Comparison of ENCODE assay signal across 8 cellular contexts in genomic region chr1:64136749-64137568, GRCh38.
DNase-seq lines count a peak whose midpoint lies in the region; ATAC-seq, FAIRE-seq and TF ChIP-seq lines count a peak whose summit lies in the region.

No MANE protein-coding gene starts in this region.

- CTCF ChIA-PET in activated CD4-positive, alpha-beta T cell treated with anti-CD3 and anti-CD28 coated beads for 36 hours (lab: Charles Lee) = interaction anchor here (0.5 to 3.1 kb wide), 36 partner anchors 9 to 527 kb away, joined by 3 to 24 read pairs (median 4); no protein-coding TSS in a partner anchor

- in situ Hi-C loops in GM13976 (cut with MboI; ENCODE audit: low sequenced_read_pairs, unreplicated experiment) = loop anchor here (25.0 kb wide), 1 partner anchor 525 kb away; no protein-coding TSS in a partner anchor

- no peak overlapping the region for H3K4me3 Mint-ChIP-seq in activated CD4-positive, alpha-beta T cell treated with anti-CD3 and anti-CD28 coated beads for 36 hours

- no peak for TF ChIP-seq POLR2A in right lobe of liver (IDR thresholded peaks at IDR 0.05)

- no peaks in the 10 kb centered on the region for H3K9me3 Mint-ChIP-seq in activated CD4-positive, alpha-beta T cell treated with anti-CD3 and anti-CD28 coated beads for 36 hours (ENCODE audit: low read depth)

- no peak overlapping the region for H3K9ac ChIP-seq in colonic mucosa (ENCODE audit: low read depth in 2 of 2, low read length in 2 of 2)

- ATAC-seq in HG03135 (IDR thresholded peaks at IDR 0.05; ENCODE audit: unreplicated experiment) = peak; percentile 80
- peak; percentile 75 for ATAC-seq in activated CD4-positive, alpha-beta T cell treated with anti-CD3 and anti-CD28 coated beads for 36 hours
- peak; percentile 89 to 96 (median 93) for ATAC-seq in right lobe of liver

- TF ChIP-seq CTCF in GM13976 (IDR thresholded peaks at IDR 0.05; ENCODE audit: borderline replicate concordance, control extremely low read depth, extremely low read depth, insufficient read depth, missing control alignments) (peak; percentile 73), colonic mucosa (IDR thresholded peaks at IDR 0.05) (peak; percentile 88), right lobe of liver (IDR thresholded peaks at IDR 0.05) (peak; percentile 81 to 93 (median 90))

- peak; percentile 21 for FAIRE-seq in A204.1 (lab: Jason Lieb, UNC)

- no peak overlapping the region for H3K27ac Mint-ChIP-seq in activated CD4-positive, alpha-beta T cell treated with anti-CD3 and anti-CD28 coated beads for 36 hours

- DNase-seq in GM13976 (ENCODE audit: low spot score) = peak; percentile 43
- DNase-seq in NCI-H226 = peak; percentile 71
- DNase-seq in activated CD4-positive, alpha-beta T cell treated with anti-CD3 and anti-CD28 coated beads for 36 hours = peak; percentile 82
- peak; percentile 87 for DNase-seq in colonic mucosa
- peak; percentile 41 to 66 (median 57) for DNase-seq in right lobe of liver
- peak; percentile 22 to 56 (median 27) for DNase-seq in stimulated activated CD4-positive, alpha-beta T cell treated with anti-CD3 and anti-CD28 coated beads, TNF-alpha, amount 100 ng/mL, for 1 hour (ENCODE audit: low read depth in 3 of 3, low spot score in 1 of 3)

- H3K27me3 ChIP-seq in colonic mucosa (no peaks in the 10 kb centered on the region), right lobe of liver (no peaks in the 10 kb centered on the region)

- 30% methylated on average over 10 of the region's 10 CpGs for WGBS in right lobe of liver (ENCODE audit: insufficient coverage, low coverage, low lambda C conversion rate, missing lambda C conversion rate)

- H3K27me3 Mint-ChIP-seq in activated CD4-positive, alpha-beta T cell treated with anti-CD3 and anti-CD28 coated beads for 36 hours = no peaks in the 10 kb centered on the region

- POLR2A ChIA-PET in activated CD4-positive, alpha-beta T cell treated with anti-CD3 and anti-CD28 coated beads for 36 hours (lab: Charles Lee) = no interaction called here

- no peaks in the 10 kb centered on the region for H3K36me3 Mint-ChIP-seq in activated CD4-positive, alpha-beta T cell treated with anti-CD3 and anti-CD28 coated beads for 36 hours (ENCODE audit: low read depth)

- peaks cover 5% of the 10 kb centered on the region for H3K4me1 Mint-ChIP-seq in activated CD4-positive, alpha-beta T cell treated with anti-CD3 and anti-CD28 coated beads for 36 hours

- H3K27ac ChIP-seq in colonic mucosa = no peak overlapping the region
- no peak overlapping the region for H3K27ac ChIP-seq in right lobe of liver

- no peaks in the 10 kb centered on the region for H3K36me3 ChIP-seq in colonic mucosa
- no peaks in the 10 kb centered on the region for H3K36me3 ChIP-seq in right lobe of liver

- H3K4me3 ChIP-seq in colonic mucosa = no peak overlapping the region
- no peak overlapping the region for H3K4me3 ChIP-seq in right lobe of liver

- H3K4me1 ChIP-seq in colonic mucosa = no peaks in the 10 kb centered on the region
- H3K4me1 ChIP-seq in right lobe of liver = no peaks in the 10 kb centered on the region

- intact Hi-C loops in activated CD4-positive, alpha-beta T cell treated with anti-CD3 and anti-CD28 coated beads for 36 hours (cut with DNase I, micrococcal nuclease) = loop anchor here (1.0 to 10.0 kb wide), 8 partner anchors 106 to 521 kb away; partner anchors contain the start of gene ROR1 (in 2 of the 2)
- intact Hi-C loops in colonic mucosa (cut with DNase I) = loop anchor here (5.0 to 10.0 kb wide), 4 partner anchors 108 to 520 kb away; no protein-coding TSS in a partner anchor
- intact Hi-C loops in right lobe of liver (cut with DNase I) = loop anchor here in 1 of 2 donors (10.0 kb wide), 1 partner anchor 442 kb away; no protein-coding TSS in a partner anchor

- H3K9me3 ChIP-seq in colonic mucosa (no peaks in the 10 kb centered on the region), right lobe of liver (no peaks in the 10 kb centered on the region)

Comparison
In these comparisons a context has a peak if more than half of its experiments do, and no peak if none do; other contexts are left out.
1. DNase-seq: peak in every context shown above with its lines; median percentile 87 in colonic mucosa; 82 in activated CD4-positive, alpha-beta T cell treated with anti-CD3 and anti-CD28 coated beads for 36 hours; 71 in NCI-H226; 57 in right lobe of liver; 43 in GM13976; 27 in stimulated activated CD4-positive, alpha-beta T cell treated with anti-CD3 and anti-CD28 coated beads, TNF-alpha, amount 100 ng/mL, for 1 hour.